9 cellular contexts compared by ENCODE assay signal in the genomic region with DNA sequence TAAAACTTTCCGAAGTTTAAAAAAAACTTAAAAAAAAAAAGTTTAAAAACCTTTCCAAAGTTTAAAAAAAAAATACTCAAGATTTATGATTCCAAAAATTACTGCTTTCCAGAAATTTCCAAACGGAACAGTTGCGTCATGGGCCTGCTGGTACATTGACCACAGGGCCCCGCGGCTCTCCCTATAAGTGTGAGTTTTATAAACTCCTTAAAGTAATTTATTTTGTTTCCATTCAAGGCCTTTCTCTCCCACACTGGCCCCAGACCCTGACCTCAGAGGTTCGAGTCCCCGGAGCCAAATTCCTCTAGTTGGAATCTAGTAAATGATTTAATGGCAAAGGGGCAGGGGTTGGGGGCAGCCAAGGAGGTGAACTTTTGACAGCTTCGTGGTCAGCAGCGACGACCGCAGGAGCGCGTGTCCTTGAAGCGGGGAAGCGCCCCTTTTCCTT.
DNase-seq lines count a peak whose midpoint lies in the region; ATAC-seq and TF ChIP-seq lines count a peak whose summit lies in the region.
"Had no signal": no experiment of that assay in that cellular context is flagged by ENCODE, and none has a peak within 500 bp of the region (broad histone marks: within the 10 kb centered on the region; RNA-seq: fewer than 3 reads in every experiment).

No MANE protein-coding gene starts in this region.

- no peak for ATAC-seq in CD8-positive, alpha-beta T cell

- H3K4me3 ChIP-seq in CD8-positive, alpha-beta T cell (ENCODE audit: low read depth, low read length): peak overlapping the region; percentile 76
- H3K4me3 ChIP-seq in SK-N-MC (peak overlapping the region; percentile 93), fibroblast of mammary gland (ENCODE audit: control insufficient read depth, low read depth, low read length) (peak overlapping the region; percentile 56), parathyroid adenoma (ENCODE audit: low read depth, low read length) (peak overlapping the region; percentile 49)

- H3K27ac Mint-ChIP-seq in CD8-positive, alpha-beta T cell: no peak overlapping the region

- H3K27ac ChIP-seq in CD8-positive, alpha-beta T cell (ENCODE audit: low read depth, low read length): no peak overlapping the region
- H3K27ac ChIP-seq in SK-N-MC (no peak overlapping the region), parathyroid adenoma (peak overlapping the region; percentile 77)
- H3K27ac ChIP-seq: VCaP had no signal

- POLR2A ChIA-PET in CD8-positive, alpha-beta T cell (lab: Charles Lee): interaction anchor here (0.7 to 1.2 kb wide), 3 partner anchors 108 to 153 kb away, joined by 3 to 6 read pairs (median 3); a partner anchor contains a TSS

- H2AFZ ChIP-seq in parathyroid adenoma: peak overlapping the region; percentile 75

- H3K4me1 Mint-ChIP-seq in CD8-positive, alpha-beta T cell (ENCODE audit: low read depth): peaks cover 25% of the 10 kb centered on the region

- no peaks in the 10 kb centered on the region for H3K79me2 ChIP-seq in parathyroid adenoma

- H3K9me3 ChIP-seq in CD8-positive, alpha-beta T cell (ENCODE audit: low read length): no peaks in the 10 kb centered on the region
- H3K9me3 ChIP-seq in SK-N-MC (ENCODE audit: low read depth, low read length) (no peaks in the 10 kb centered on the region), parathyroid adenoma (ENCODE audit: control insufficient read depth, low read length) (no peaks in the 10 kb centered on the region)

- peak overlapping the region; percentile 69 for H3K4me2 ChIP-seq in parathyroid adenoma (ENCODE audit: low read length)

- H3K27me3 ChIP-seq in CD8-positive, alpha-beta T cell (ENCODE audit: insufficient read depth, low read length): no peaks in the 10 kb centered on the region
- H3K27me3 ChIP-seq in parathyroid adenoma (ENCODE audit: control insufficient read depth, insufficient read depth, low read length): no peaks in the 10 kb centered on the region

- TF ChIP-seq CTCF in CD8-positive, alpha-beta T cell (IDR thresholded peaks at IDR 0.05): no peak
- TF ChIP-seq CTCF in fibroblast of mammary gland (conservative IDR thresholded peaks at IDR 0.05; ENCODE audit: control insufficient read depth, insufficient read depth, low read depth, low read length) (no peak), parathyroid adenoma (IDR thresholded peaks at IDR 0.05) (no peak)

- no peak for DNase-seq in CD8-positive, alpha-beta T cell
- DNase-seq in SK-N-MC (ENCODE audit: low read depth, low spot score) (no peak), fibroblast of mammary gland (ENCODE audit: low read depth) (peak; percentile 52), mucosa of gallbladder (ENCODE audit: low spot score) (no peak), NCI-H1694 (lab: John Stamatoyannopoulos, UW) (no peak), C1 segment of cervical spinal cord (lab: John Stamatoyannopoulos, UW) (no peak), T-helper 9 cell (no peak)

- H3K9me3 Mint-ChIP-seq in CD8-positive, alpha-beta T cell: no peaks in the 10 kb centered on the region

- H3K27me3 Mint-ChIP-seq in CD8-positive, alpha-beta T cell (ENCODE audit: low read depth): no peaks in the 10 kb centered on the region

- H3K36me3 Mint-ChIP-seq in CD8-positive, alpha-beta T cell: no peaks in the 10 kb centered on the region

- H3K4me3 Mint-ChIP-seq in CD8-positive, alpha-beta T cell: peak overlapping the region; percentile 90

- no peaks in the 10 kb centered on the region for H3K36me3 ChIP-seq in CD8-positive, alpha-beta T cell (ENCODE audit: insufficient read depth, low read length)
- H3K36me3 ChIP-seq in SK-N-MC (ENCODE audit: insufficient read depth, low read length): no peaks in the 10 kb centered on the region
- H3K36me3 ChIP-seq in parathyroid adenoma (ENCODE audit: control insufficient read depth, insufficient read depth, low read length): no peaks in the 10 kb centered on the region

- CTCF ChIA-PET in CD8-positive, alpha-beta T cell (lab: Charles Lee): interaction anchor here (0.9 to 1.1 kb wide), 2 partner anchors 43 to 132 kb away, joined by 3 read pairs; no protein-coding TSS in a partner anchor

- peaks cover 29% of the 10 kb centered on the region for H3K4me1 ChIP-seq in CD8-positive, alpha-beta T cell (ENCODE audit: insufficient read depth, low read length)
- no peaks in the 10 kb centered on the region for H3K4me1 ChIP-seq in parathyroid adenoma

- H3K9ac ChIP-seq in SK-N-MC (ENCODE audit: insufficient read length): no peak overlapping the region
- H3K9ac ChIP-seq in parathyroid adenoma: no peak overlapping the region

- intact Hi-C loops in CD8-positive, alpha-beta T cell (cut with DNase I, micrococcal nuclease): loop anchor here (5.0 to 10.0 kb wide), 9 partner anchors 44 to 1111 kb away; a partner anchor contains a TSS
